ENCODE assay signal across 8 cellular contexts in genomic region chr10:48981310-48981907, GRCh38. TPM values are rescaled to one million over a fixed set of nuclear protein-coding genes. Genes with fewer than 3 reads are reported as not detected.
DNase-seq lines count a peak whose midpoint lies in the region; TF ChIP-seq lines count a peak whose summit lies in the region.

No MANE protein-coding gene starts in this region.

- BruUV-seq in A673 (replicated peaks; lab: Mats Ljungman, UMichigan) = no TSS peak

- H3K4me1 ChIP-seq in A673 (ENCODE audit: insufficient read depth, low read length, poor library complexity, severe bottlenecking) (no peaks in the 10 kb centered on the region), neural progenitor cell (no peaks in the 10 kb centered on the region)

- no peaks in the 10 kb centered on the region for H3K4me1 Mint-ChIP-seq in neural progenitor cell

- TF ChIP-seq CTCF in A673 (conservative IDR thresholded peaks at IDR 0.05; ENCODE audit: low read depth, low read length) = peak; percentile 75
- peak; percentile 72 for TF ChIP-seq CTCF in GM12865 (IDR thresholded peaks at IDR 0.05; ENCODE audit: insufficient read depth, low read depth, low read length, missing control alignments)
- peak; percentile 82 for TF ChIP-seq CTCF in neural progenitor cell (IDR thresholded peaks at IDR 0.05)

- no peak overlapping the region for H3K4me3 Mint-ChIP-seq in neural progenitor cell

- peak overlapping the region; percentile 38 for H2AFZ ChIP-seq in neural progenitor cell (replicated peaks)

- no peak overlapping the region for H3K27ac ChIP-seq in A673 (ENCODE audit: low read depth, low read length, poor library complexity, severe bottlenecking)
- no peak overlapping the region for H3K27ac ChIP-seq in neural progenitor cell

- H4K20me1 ChIP-seq in neural progenitor cell (ENCODE audit: low read depth) = no peaks in the 10 kb centered on the region

- no peak overlapping the region for H3K9ac ChIP-seq in neural progenitor cell

- no peaks in the 10 kb centered on the region for H3F3A ChIP-seq in neural progenitor cell (ENCODE audit: low read depth)

- no peaks in the 10 kb centered on the region for H3K9me3 Mint-ChIP-seq in neural progenitor cell

- H3K9me3 ChIP-seq in A673 (ENCODE audit: low read depth, low read length, poor library complexity, severe bottlenecking) (no peaks in the 10 kb centered on the region), neural progenitor cell (ENCODE audit: low read depth) (no peaks in the 10 kb centered on the region)

- intact Hi-C loops in A673 (cut with micrococcal nuclease; ENCODE audit: unreplicated experiment) = loop anchor here (5.0 to 10.0 kb wide), 2 partner anchors 183 to 536 kb away; no protein-coding TSS in a partner anchor

- DNase-seq in A673 (ENCODE audit: low spot score) = peak; percentile 15
- peak; percentile 64 for DNase-seq in GM12865 (ENCODE audit: low read depth)
- peak; percentile 12 for DNase-seq in NCI-H226
- DNase-seq in activated CD8-positive, alpha-beta memory T cell treated with anti-CD3 and anti-CD28 coated beads, Interleukin-2, amount 50 U/mL, for 48 hours = peak; percentile 73
- peak; percentile 16 for DNase-seq in fibroblast of the conjunctiva (ENCODE audit: low read depth)
- DNase-seq in neural progenitor cell (ENCODE audit: low spot score) = peak; percentile 85
- no peak for DNase-seq in DMS79 (lab: John Stamatoyannopoulos, UW)
- DNase-seq in COR-L47 (lab: John Stamatoyannopoulos, UW) = no peak

- no peaks in the 10 kb centered on the region for H3K79me2 ChIP-seq in neural progenitor cell (ENCODE audit: low read depth)

- H3K27ac Mint-ChIP-seq in neural progenitor cell = no peak overlapping the region

- no peaks in the 10 kb centered on the region for H3K36me3 ChIP-seq in A673 (ENCODE audit: insufficient read depth, low read length, poor library complexity, severe bottlenecking)
- H3K36me3 ChIP-seq in neural progenitor cell = no peaks in the 10 kb centered on the region

- POLR2A ChIA-PET in A673 (lab: Charles Lee; ENCODE audit: low non-redundant PET) = no interaction called here

- H3K4me2 ChIP-seq in neural progenitor cell = no peak overlapping the region

- no peaks in the 10 kb centered on the region for H3K36me3 Mint-ChIP-seq in neural progenitor cell

- no peak overlapping the region for H3K4me3 ChIP-seq in A673 (ENCODE audit: low read depth, low read length, poor library complexity, severe bottlenecking)
- no peak overlapping the region for H3K4me3 ChIP-seq in GM12865 (ENCODE audit: low read depth, low read length)
- H3K4me3 ChIP-seq in neural progenitor cell = no peak overlapping the region

- H3K27me3 ChIP-seq in A673 (replicated peaks; ENCODE audit: insufficient read depth, low read depth, low read length, poor library complexity) (peaks cover 5% of the 10 kb centered on the region), neural progenitor cell (no peaks in the 10 kb centered on the region)

- CTCF ChIA-PET in A673 (lab: Charles Lee) = no interaction called here

- peaks cover 16% of the 10 kb centered on the region for H3K27me3 Mint-ChIP-seq in neural progenitor cell (ENCODE audit: insufficient read depth, low read depth)

RNA-seq across cellular contexts. Expression of gene LRRC18, which starts 41.8 kb away (rescaled TPM):
- total RNA-seq in A673 (2021) = not detected in 2 replicates
- not detected in 2 replicates for total RNA-seq in neural progenitor cell (ENCODE audit: low replicate concordance)

Comparison
In these comparisons a context has a peak if more than half of its experiments do, and no peak if none do; other contexts are left out.
1. DNase-seq: peak in A673 (single experiment), GM12865 (single experiment), NCI-H226 (single experiment), activated CD8-positive, alpha-beta memory T cell treated with anti-CD3 and anti-CD28 coated beads, Interleukin-2, amount 50 U/mL, for 48 hours (single experiment), fibroblast of the conjunctiva (single experiment) and neural progenitor cell (single experiment); none in DMS79 (single experiment) and COR-L47 (single experiment).
2. Peak in every context shown above with its lines, with median percentiles within 50 percentile points of each other: CTCF ChIP-seq.